ENCODE assay signal across 22 cellular contexts in the genomic region with DNA sequence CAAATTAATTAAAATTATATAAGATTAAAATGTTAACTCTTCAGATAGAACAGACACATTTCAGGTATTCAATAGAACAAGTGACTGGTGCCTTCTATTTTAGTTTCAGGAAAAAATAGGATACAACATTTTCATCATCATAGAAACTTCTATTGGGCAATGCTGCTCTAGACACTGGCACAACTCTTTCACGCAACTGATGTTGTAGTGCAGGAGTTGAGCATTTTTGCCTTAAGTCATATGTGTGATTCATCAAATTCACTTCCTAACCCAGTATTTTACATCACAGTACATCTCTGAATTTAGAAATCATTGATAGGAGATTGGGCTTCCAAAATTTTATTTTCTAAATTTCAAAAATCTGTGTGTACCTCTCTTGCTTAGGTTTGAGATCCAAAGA.
A peak's percentile ranks its signal among the peaks of the same experiment; 100 is the strongest.
DNase-seq lines count a peak whose midpoint lies in the region; ATAC-seq and TF ChIP-seq lines count a peak whose summit lies in the region.
"Had no signal": no experiment of that assay in that cellular context is flagged by ENCODE, and none has a peak within 500 bp of the region (broad histone marks: within the 10 kb centered on the region; RNA-seq: fewer than 3 reads in every experiment).

No MANE protein-coding gene starts in this region.

- no peak for ATAC-seq in IMR-90 (ENCODE audit: low read depth)
- ATAC-seq in HG02642 (IDR thresholded peaks at IDR 0.05; ENCODE audit: poor library complexity, unreplicated experiment) = no peak
- no peak for ATAC-seq in GM21723 (IDR thresholded peaks at IDR 0.05; ENCODE audit: unreplicated experiment)
- ATAC-seq: activated naive CD8-positive, alpha-beta T cell treated with anti-CD3 and anti-CD28 coated beads, Interleukin-2, amount 50 U/mL, for 24 hours; CD8-positive, alpha-beta T cell; naive thymus-derived CD8-positive, alpha-beta T cell had no signal

- H3K36me3 ChIP-seq in IMR-90 (ENCODE audit: control insufficient read depth, insufficient read depth, low read length) = no peaks in the 10 kb centered on the region
- no peaks in the 10 kb centered on the region for H3K36me3 ChIP-seq in fibroblast of lung (ENCODE audit: control insufficient read depth, insufficient read depth, low read length)
- no peaks in the 10 kb centered on the region for H3K36me3 ChIP-seq in trophoblast cell (ENCODE audit: control insufficient read depth in 1 of 2, insufficient read depth in 2 of 2, low read length in 2 of 2)
- no peaks in the 10 kb centered on the region for H3K36me3 ChIP-seq in adrenal gland (replicated peaks in 1 of 2)
- H3K36me3 ChIP-seq: tibial artery had no signal

- no peak for TF ChIP-seq RAD21 in IMR-90 (IDR thresholded peaks at IDR 0.05; ENCODE audit: low read length)

- H3K14ac ChIP-seq in IMR-90 (replicated peaks; ENCODE audit: low read depth, low read length) (0 out of 2 replicates have a peak overlapping the region, but pooled peaks have one; percentile 34), trophoblast cell (ENCODE audit: low read length) (no peak overlapping the region)

- H3K27ac ChIP-seq in IMR-90 (ENCODE audit: insufficient read depth, low read length) = no peak overlapping the region
- H3K27ac ChIP-seq in fibroblast of lung (ENCODE audit: insufficient read depth, low read length) = no peak overlapping the region
- H3K27ac ChIP-seq in trophoblast cell (ENCODE audit: low read depth, low read length) = no peak overlapping the region
- H3K27ac ChIP-seq in adrenal gland = no peak overlapping the region
- H3K27ac ChIP-seq: tibial artery had no signal

- no peak for TF ChIP-seq CTCF in IMR-90 (conservative IDR thresholded peaks at IDR 0.05; ENCODE audit: low read depth, low read length)
- no peak for TF ChIP-seq CTCF in fibroblast of lung (conservative IDR thresholded peaks at IDR 0.05 in 1 of 2, IDR thresholded peaks at IDR 0.05 in 1 of 2; ENCODE audit: low read depth in 1 of 2, low read length in 2 of 2)
- no peak for TF ChIP-seq CTCF in adrenal gland (IDR thresholded peaks at IDR 0.05)

- no peak overlapping the region for H3K9ac ChIP-seq in IMR-90 (ENCODE audit: low read depth, low read length)
- no peak overlapping the region for H3K9ac ChIP-seq in fibroblast of lung (ENCODE audit: insufficient read depth, low read length)
- no peak overlapping the region for H3K9ac ChIP-seq in trophoblast cell (ENCODE audit: low read length)

- DNase-seq in IMR-90 = peak; percentile 52
- peak; percentile 80 for DNase-seq in amniotic epithelial cell (ENCODE audit: low read depth)
- peak; percentile 47 to 58 for DNase-seq in fibroblast of lung (ENCODE audit: low read depth in 2 of 2)
- peak; percentile 19 to 68 for DNase-seq in trophoblast cell
- no peak for DNase-seq in adrenal gland
- DNase-seq: activated B cell treated with CpG ODN at 0.5 μM for 24 hours; activated CD4-positive, alpha-beta T cell treated with anti-CD3 and anti-CD28 coated beads, Interleukin-2, amount 50 U/mL, for 4 hours; activated CD8-positive, alpha-beta memory T cell treated with anti-CD3 and anti-CD28 coated beads, Interleukin-2, amount 50 U/mL, for 48 hours; activated naive CD8-positive, alpha-beta T cell treated with anti-CD3 and anti-CD28 coated beads, Interleukin-2, amount 50 U/mL, for 24 hours; caudate nucleus; CD8-positive, alpha-beta T cell; dermis blood vessel endothelial cell; left cardiac atrium; naive thymus-derived CD8-positive, alpha-beta T cell; NCI-H1930; NCI-H446 treated with DMSO at 0.1 percent for 48 hours; retina; stimulated activated CD4-positive, alpha-beta T cell treated with anti-CD3 and anti-CD28 coated beads, Interleukin-12 subunit alpha, Interleukin-12 subunit beta, amount 100 ng/mL, for 4 hours; T1000; tibial artery had no signal

- H4K20me1 ChIP-seq in IMR-90 (ENCODE audit: insufficient read depth, low read length) (no peaks in the 10 kb centered on the region), fibroblast of lung (ENCODE audit: control insufficient read depth, extremely low read depth, insufficient read depth, low read length) (no peaks in the 10 kb centered on the region)

- no peaks in the 10 kb centered on the region for H3K79me1 ChIP-seq in IMR-90 (ENCODE audit: low read depth in 1 of 2, low read length in 2 of 2)
- no peaks in the 10 kb centered on the region for H3K79me1 ChIP-seq in trophoblast cell (ENCODE audit: low read length)

- peak overlapping the region; percentile 88 for H2BK20ac ChIP-seq in IMR-90 (ENCODE audit: low read depth, low read length)

- H2AK9ac ChIP-seq in IMR-90 (replicated peaks; ENCODE audit: low read depth, low read length, poor library complexity) = no peak overlapping the region

- TF ChIP-seq POLR2A in IMR-90 (IDR thresholded peaks at IDR 0.05; ENCODE audit: low read depth, low read length) (no peak), adrenal gland (IDR thresholded peaks at IDR 0.05) (no peak)

- H2BK5ac ChIP-seq in IMR-90 (ENCODE audit: low read depth, low read length, poor library complexity, severe bottlenecking) (no peak overlapping the region), trophoblast cell (ENCODE audit: low read depth, low read length, poor library complexity) (no peak overlapping the region)

- H3K23ac ChIP-seq in IMR-90 (ENCODE audit: low read depth, low read length) (no peak overlapping the region), trophoblast cell (ENCODE audit: low read length) (no peak overlapping the region)

- H3K9me3 ChIP-seq in IMR-90 (ENCODE audit: control insufficient read depth, insufficient read depth, low read length) (no peaks in the 10 kb centered on the region), fibroblast of lung (ENCODE audit: control insufficient read depth, insufficient read depth, low read depth, low read length) (no peaks in the 10 kb centered on the region), trophoblast cell (ENCODE audit: insufficient read depth, low read depth, low read length) (no peaks in the 10 kb centered on the region), adrenal gland (replicated peaks in 1 of 3) (no peaks in the 10 kb centered on the region)
- H3K9me3 ChIP-seq: tibial artery had no signal

- in situ Hi-C loops in IMR-90 (cut with MboI; ENCODE audit: low sequenced_read_pairs) = no loop called here

- intact Hi-C loops in IMR-90 (cut with micrococcal nuclease) = loop anchor here (2.0 to 5.0 kb wide), 3 partner anchors 50 to 369 kb away; no protein-coding TSS in a partner anchor
- intact Hi-C loops in adrenal gland (cut with DNase I) = no loop called here

- H3K4ac ChIP-seq in IMR-90 (ENCODE audit: low read depth, low read length) = peak overlapping the region; percentile 71
- H3K4ac ChIP-seq in trophoblast cell (ENCODE audit: low read depth, low read length) = no peak overlapping the region

- H2BK12ac ChIP-seq in trophoblast cell (ENCODE audit: low read length) = no peak overlapping the region

- H2BK120ac ChIP-seq in IMR-90 (ENCODE audit: low read depth, low read length) (peak overlapping the region; percentile 91), trophoblast cell (ENCODE audit: insufficient read depth, low read length, poor library complexity) (no peak overlapping the region)

- BruUV-seq in IMR-90 (replicated peaks; lab: Mats Ljungman, UMichigan) = no TSS peak

- dilution Hi-C loops in IMR-90 (cut with HindIII; ENCODE audit: low sequenced_read_pairs, unreplicated experiment) = no loop called here

- H4K91ac ChIP-seq in IMR-90 (ENCODE audit: insufficient read depth, low read depth, low read length) = peak overlapping the region; percentile 84; the same call in 1 of the 2 replicates
- H4K91ac ChIP-seq in trophoblast cell (ENCODE audit: low read depth, low read length) = no peak overlapping the region

- peak overlapping the region; percentile 35; the same call in 1 of the 3 replicates for H2BK15ac ChIP-seq in IMR-90 (ENCODE audit: low read depth, low read length)

- H2AK5ac ChIP-seq in IMR-90 (ENCODE audit: low read depth, low read length) (peak overlapping the region; percentile 57), trophoblast cell (ENCODE audit: low read length) (no peak overlapping the region)

- H4K8ac ChIP-seq in IMR-90 (ENCODE audit: low read depth in 2 of 2, low read length in 2 of 2) = peak overlapping the region; percentile 34 to 65; a peak in 2 of 4 replicates
- H4K8ac ChIP-seq in trophoblast cell (ENCODE audit: low read depth, low read length) = no peak overlapping the region

- H3K79me2 ChIP-seq in fibroblast of lung (ENCODE audit: control insufficient read depth, insufficient read depth, low read length) = no peaks in the 10 kb centered on the region
- H3K79me2 ChIP-seq in trophoblast cell (ENCODE audit: control insufficient read depth, insufficient read depth, low read length, poor library complexity) = no peaks in the 10 kb centered on the region

- H4K5ac ChIP-seq in IMR-90 (ENCODE audit: low read depth, low read length) = no peak overlapping the region

- no peaks in the 10 kb centered on the region for H3K27me3 ChIP-seq in IMR-90 (ENCODE audit: control insufficient read depth, insufficient read depth, low read length)
- no peaks in the 10 kb centered on the region for H3K27me3 ChIP-seq in fibroblast of lung (ENCODE audit: control insufficient read depth, insufficient read depth, low read length)
- no peaks in the 10 kb centered on the region for H3K27me3 ChIP-seq in trophoblast cell (ENCODE audit: insufficient read depth, low read length)
- no peaks in the 10 kb centered on the region for H3K27me3 ChIP-seq in adrenal gland
- H3K27me3 ChIP-seq: tibial artery had no signal

- H3K56ac ChIP-seq in IMR-90 (ENCODE audit: extremely low read depth, insufficient read depth, low read length) = no peak overlapping the region

- H2AFZ ChIP-seq in IMR-90 (replicated peaks; ENCODE audit: low read length, poor library complexity) (no peak overlapping the region), fibroblast of lung (ENCODE audit: low read length) (no peak overlapping the region), trophoblast cell (ENCODE audit: insufficient read depth, low read length, poor library complexity) (no peak overlapping the region)

- H3K4me3 ChIP-seq in IMR-90 (ENCODE audit: insufficient read depth, low read depth, low read length) (no peak overlapping the region), fibroblast of lung (replicated peaks in 1 of 4; ENCODE audit: control extremely low read depth in 1 of 4, insufficient read depth in 1 of 4, low read depth in 3 of 4, low read length in 4 of 4) (no peak overlapping the region), trophoblast cell (ENCODE audit: low read depth, low read length) (no peak overlapping the region), adrenal gland (no peak overlapping the region)
- H3K4me3 ChIP-seq: tibial artery had no signal

- CTCF ChIA-PET in IMR-90 (lab: Yijun Ruan, JAX) = no interaction called here

- peak overlapping the region; percentile 57; the same call in 1 of the 2 replicates for H3K18ac ChIP-seq in IMR-90 (ENCODE audit: low read depth, low read length)
- H3K18ac ChIP-seq in trophoblast cell (ENCODE audit: low read length) = no peak overlapping the region

- peaks cover 10% of the 10 kb centered on the region for H3K4me1 ChIP-seq in IMR-90 (ENCODE audit: control insufficient read depth, insufficient read depth, low read length)
- H3K4me1 ChIP-seq in fibroblast of lung (ENCODE audit: control insufficient read depth, extremely low read depth, insufficient read depth, low read length) = no peaks in the 10 kb centered on the region
- peaks cover 0 to 2% of the 10 kb centered on the region in 2 experiments for H3K4me1 ChIP-seq in trophoblast cell (ENCODE audit: control insufficient read depth in 1 of 2, insufficient read depth in 2 of 2, low read length in 2 of 2)
- H3K4me1 ChIP-seq in adrenal gland (replicated peaks in 1 of 2) = no peaks in the 10 kb centered on the region

- H4K12ac ChIP-seq in trophoblast cell (ENCODE audit: low read depth, low read length) = no peak overlapping the region

- no peaks in the 10 kb centered on the region for H3K9me1 ChIP-seq in IMR-90 (ENCODE audit: insufficient read depth, low read length)

- WGBS in IMR-90 (ENCODE audit: extremely low coverage in 2 of 2, insufficient read length in 1 of 2), 2 experiments = no CpG with 5 or more reads among the region's 1 CpG
- no CpG with 5 or more reads among the region's 1 CpG for WGBS in trophoblast cell (ENCODE audit: extremely low coverage, insufficient coverage, insufficient read length)
- WGBS in adrenal gland, 4 donors = 95 to 100% (median 96%) methylated on average over 1 of the region's 1 CpG

- POLR2A ChIA-PET in IMR-90 (lab: Charles Lee; ENCODE audit: unreplicated experiment) = no interaction called here

- H3K4me2 ChIP-seq in IMR-90 (ENCODE audit: low read depth, low read length) = no peak overlapping the region
- H3K4me2 ChIP-seq in fibroblast of lung (ENCODE audit: extremely low read depth, insufficient read depth, low read length) = no peak overlapping the region
- no peak overlapping the region for H3K4me2 ChIP-seq in trophoblast cell (ENCODE audit: low read length)

Comparison
In these comparisons a context has a peak if more than half of its experiments do, and no peak if none do; other contexts are left out.
1. DNase-seq: peak in IMR-90 (single experiment), amniotic epithelial cell (single experiment), fibroblast of lung (2 of 2) and trophoblast cell (2 of 2); none in adrenal gland (0 of 7).